In genomic region chr4:1872918-1873269, GRCh38 we compare ENCODE assay signal across 8 cellular contexts. TPM values are rescaled to one million over a fixed set of nuclear protein-coding genes. Genes with fewer than 3 reads are reported as not detected.
A peak's percentile ranks its signal among the peaks of the same experiment; 100 is the strongest.
DNase-seq lines count a peak whose midpoint lies in the region; ATAC-seq and TF ChIP-seq lines count a peak whose summit lies in the region.

No MANE protein-coding gene starts in this region.

- H3K27me3 Mint-ChIP-seq in naive thymus-derived CD4-positive, alpha-beta T cell = no peaks in the 10 kb centered on the region

- peak overlapping the region; percentile 46; the same call in 1 of the 2 replicates for H3K9ac ChIP-seq in KMS-11

- CTCF ChIA-PET in naive thymus-derived CD4-positive, alpha-beta T cell (lab: Charles Lee) = interaction anchor here (1.0 kb wide), 1 partner anchor 25 kb away, joined by 4 read pairs; no protein-coding TSS in a partner anchor

- H3K36me3 ChIP-seq in KMS-11 (ENCODE audit: insufficient read depth) = no peaks in the 10 kb centered on the region
- H3K36me3 ChIP-seq in naive thymus-derived CD4-positive, alpha-beta T cell (ENCODE audit: control insufficient read depth in 2 of 3, insufficient read depth in 3 of 3, low read length in 3 of 3) = peaks cover 0 to 3% (median 0%) of the 10 kb centered on the region in 3 experiments
- H3K36me3 ChIP-seq in ascending aorta = no peaks in the 10 kb centered on the region

- peaks cover 0 to 18% (median 0%) of the 10 kb centered on the region in 5 donors for H3K36me3 Mint-ChIP-seq in naive thymus-derived CD4-positive, alpha-beta T cell

- in situ Hi-C loops in astrocyte of the cerebellum (cut with HindIII; ENCODE audit: low sequenced_read_pairs) = no loop called here

- H3K4me3 Mint-ChIP-seq in naive thymus-derived CD4-positive, alpha-beta T cell = peak overlapping the region; percentile 83 to 98 (median 88)

- H3K4me1 ChIP-seq in KMS-11 (ENCODE audit: low read depth, poor library complexity, severe bottlenecking) = peaks cover 67% of the 10 kb centered on the region
- H3K4me1 ChIP-seq in naive thymus-derived CD4-positive, alpha-beta T cell (ENCODE audit: control insufficient read depth in 2 of 2, insufficient read depth in 2 of 2, low read length in 2 of 2) = peaks cover 15 to 20% of the 10 kb centered on the region in 2 donors
- H3K4me1 ChIP-seq in ascending aorta = peaks cover 4 to 5% of the 10 kb centered on the region in 2 donors

- H3K4me1 Mint-ChIP-seq in naive thymus-derived CD4-positive, alpha-beta T cell = peaks cover 10 to 51% (median 42%) of the 10 kb centered on the region in 7 donors

- peaks cover 48% of the 10 kb centered on the region for H4K20me1 ChIP-seq in KMS-11 (ENCODE audit: insufficient read depth)

- no peaks in the 10 kb centered on the region for H3K9me3 ChIP-seq in naive thymus-derived CD4-positive, alpha-beta T cell (ENCODE audit: control insufficient read depth in 2 of 3, low read length in 3 of 3)
- H3K9me3 ChIP-seq in ascending aorta = no peaks in the 10 kb centered on the region

- ATAC-seq in naive thymus-derived CD4-positive, alpha-beta T cell = no peak
- ATAC-seq in HG02970 (IDR thresholded peaks at IDR 0.05; ENCODE audit: low FRiP score, unreplicated experiment) = no peak

- H3K27me3 ChIP-seq in KMS-11 (ENCODE audit: insufficient read depth, low read depth) = no peaks in the 10 kb centered on the region
- H3K27me3 ChIP-seq in naive thymus-derived CD4-positive, alpha-beta T cell (ENCODE audit: control insufficient read depth in 2 of 2, insufficient read depth in 2 of 2, low read length in 2 of 2) = no peaks in the 10 kb centered on the region
- H3K27me3 ChIP-seq in ascending aorta = no peaks in the 10 kb centered on the region

- H3K9me3 Mint-ChIP-seq in naive thymus-derived CD4-positive, alpha-beta T cell = peaks cover 0 to 5% (median 0%) of the 10 kb centered on the region in 11 donors

- DNase-seq in ELR (ENCODE audit: low read depth) = peak; percentile 91
- DNase-seq in astrocyte of the cerebellum (ENCODE audit: low read depth) = no peak
- DNase-seq in naive thymus-derived CD4-positive, alpha-beta T cell = peak in 3 of 9 donors; percentile 14 to 44 (median 16)
- DNase-seq in ascending aorta (ENCODE audit: low spot score in 2 of 2) = no peak
- DNase-seq in anterior cingulate cortex (lab: John Stamatoyannopoulos, UW) = no peak
- DNase-seq in islet precursor cell = no peak

- no peak for TF ChIP-seq CTCF in KMS-11 (conservative IDR thresholded peaks at IDR 0.05; ENCODE audit: low read depth, low read length)
- TF ChIP-seq CTCF in astrocyte of the cerebellum (IDR thresholded peaks at IDR 0.05; ENCODE audit: low read depth, low read length, missing control alignments) = no peak
- TF ChIP-seq CTCF in ascending aorta (IDR thresholded peaks at IDR 0.05) = no peak

- H2AFZ ChIP-seq in KMS-11 (ENCODE audit: low read depth) = no peak overlapping the region

- peak overlapping the region; percentile 59 for H3K4me2 ChIP-seq in KMS-11

- no peak overlapping the region for H3K4me3 ChIP-seq in KMS-11 (IDR thresholded peaks at IDR 0.05; ENCODE audit: insufficient read depth, low read depth, low read length)
- peak overlapping the region; percentile 74 for H3K4me3 ChIP-seq in astrocyte of the cerebellum (ENCODE audit: low read depth, low read length)
- peak overlapping the region; percentile 61 for H3K4me3 ChIP-seq in naive thymus-derived CD4-positive, alpha-beta T cell (ENCODE audit: low read length)
- peak overlapping the region in 1 of 2 donors; percentile 99 for H3K4me3 ChIP-seq in ascending aorta

- POLR2A ChIA-PET in naive thymus-derived CD4-positive, alpha-beta T cell (lab: Charles Lee) = interaction anchor here (0.9 to 2.7 kb wide), 4 partner anchors 11 to 161 kb away, joined by 3 to 13 read pairs (median 6); partner anchors contain the start of genes LETM1 and SLBP

- peak overlapping the region; percentile 81 to 95 (median 92) for H3K27ac Mint-ChIP-seq in naive thymus-derived CD4-positive, alpha-beta T cell

- peak overlapping the region; percentile 40; the same call in 1 of the 2 replicates for H3K27ac ChIP-seq in KMS-11
- peak overlapping the region; percentile 71 for H3K27ac ChIP-seq in naive thymus-derived CD4-positive, alpha-beta T cell (ENCODE audit: low read depth, low read length)
- peak overlapping the region in 1 of 2 donors; percentile 27 for H3K27ac ChIP-seq in ascending aorta

- intact Hi-C loops in naive thymus-derived CD4-positive, alpha-beta T cell (cut with micrococcal nuclease) = loop anchor here (1.0 to 5.0 kb wide), 6 partner anchors 14 to 544 kb away; partner anchors contain the start of genes CFAP99 (in 1 of the 2), MXD4 (in 1 of the 2), UVSSA (in 1 of the 2) and ZFYVE28 (in 1 of the 2)
- intact Hi-C loops in ascending aorta (cut with DNase I) = loop anchor here (5.0 to 10.0 kb wide), 6 partner anchors 291 to 1419 kb away; partner anchors contain the start of genes CTBP1, MXD4, RGS12 and UVSSA

- peaks cover 83% of the 10 kb centered on the region for H3K79me2 ChIP-seq in KMS-11 (ENCODE audit: insufficient read depth, low read depth)

RNA-seq across cellular contexts. Expression of gene NSD2, which starts 1.7 kb away (rescaled TPM):
- total RNA-seq in naive thymus-derived CD4-positive, alpha-beta T cell = 100 to 1,000 TPM in 1 of 5 experiments, 10 to 100 TPM in 4; 35.4 to 207 (median 38.5) TPM
- 1 to 10 TPM; 2.7 to 7.9 TPM for polyA plus RNA-seq in naive thymus-derived CD4-positive, alpha-beta T cell
- 19.9 TPM for total RNA-seq in ascending aorta

RNA-seq across cellular contexts. Expression of gene LETM1, which starts 16.9 kb away (rescaled TPM):
- 10 to 100 TPM; 29.5 to 56.4 (median 36.0) TPM for total RNA-seq in naive thymus-derived CD4-positive, alpha-beta T cell
- polyA plus RNA-seq in naive thymus-derived CD4-positive, alpha-beta T cell = 10 to 100 TPM in 1 of 2 donors, 1 to 10 TPM in 1; 7.7 to 12.0 TPM
- 37.7 TPM for total RNA-seq in ascending aorta
